ENCODE assay signal across 18 cellular contexts in the genomic region with DNA sequence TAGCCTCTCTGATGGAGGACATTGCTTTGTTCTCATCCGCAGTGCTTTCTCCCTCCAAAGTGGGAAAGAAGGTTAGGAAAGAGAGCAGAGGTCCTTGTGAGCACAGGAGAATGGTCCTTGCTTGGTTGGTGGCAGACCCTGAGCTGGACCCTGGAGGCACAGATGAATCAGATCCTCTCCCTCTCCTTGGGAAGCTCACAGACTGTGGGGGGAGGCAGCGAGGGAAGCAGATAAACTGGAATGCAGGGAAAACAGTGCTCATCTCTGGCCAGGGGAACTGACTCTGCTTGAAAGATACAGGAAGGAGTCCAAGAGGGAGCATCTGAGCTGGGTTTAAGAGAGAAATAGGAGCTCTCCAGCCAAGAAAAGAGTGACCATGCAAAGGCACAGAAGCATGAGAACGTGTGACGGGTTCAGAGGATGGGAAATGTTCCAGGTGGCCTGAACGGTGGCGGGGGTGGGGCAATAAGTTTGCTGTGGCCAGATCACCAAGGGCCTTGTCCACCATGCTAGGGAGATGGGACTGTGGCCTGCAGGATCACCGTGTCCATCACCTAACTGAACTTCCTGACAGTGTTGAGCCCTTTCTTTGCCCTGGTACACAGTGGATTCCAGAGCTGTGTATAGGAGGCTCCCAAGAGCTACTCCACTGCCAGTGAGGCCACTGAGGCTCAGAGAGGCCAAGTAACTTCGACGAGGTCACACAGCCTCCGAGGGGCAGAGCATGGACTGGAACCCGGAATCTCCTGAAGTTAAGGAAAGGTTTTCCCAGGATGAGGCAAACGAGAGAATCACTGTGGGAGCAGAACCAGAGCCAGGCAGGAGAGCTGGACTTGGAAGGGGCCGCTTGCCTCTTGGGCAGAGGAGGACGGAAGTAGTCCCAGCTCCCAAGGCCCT. TPM values are rescaled to one million over a fixed set of nuclear protein-coding genes. Genes with fewer than 3 reads are reported as not detected.
A peak's percentile ranks its signal among the peaks of the same experiment; 100 is the strongest.
DNase-seq lines count a peak whose midpoint lies in the region; ATAC-seq, FAIRE-seq and TF ChIP-seq lines count a peak whose summit lies in the region.
"Had no signal": no experiment of that assay in that cellular context is flagged by ENCODE, and none has a peak within 500 bp of the region (broad histone marks: within the 10 kb centered on the region; RNA-seq: fewer than 3 reads in every experiment).

No MANE protein-coding gene starts in this region.

- DNase-seq in IMR-90: peak; percentile 62
- no peak for DNase-seq in K562 (ENCODE audit: extremely low read depth in 1 of 4, low spot score in 3 of 4)
- DNase-seq in mesenchymal stem cell: peak; percentile 26
- no peak for DNase-seq in NCI-H2081 treated with DMSO at 0.1 percent for 48 hours (lab: John Stamatoyannopoulos, UW)
- no peak for DNase-seq in stimulated activated CD4-positive, alpha-beta T cell treated with anti-CD3 and anti-CD28 coated beads, Interleukin-4, amount 100 ng/mL, for 4 hours
- no peak for DNase-seq in NOMO-1 (lab: John Stamatoyannopoulos, UW; ENCODE audit: unreplicated experiment in 2 of 2)
- DNase-seq in NCI-H187 treated with DMSO at 0.1 percent for 48 hours (lab: John Stamatoyannopoulos, UW): no peak
- DNase-seq: activated CD4-positive, alpha-beta memory T cell treated with anti-CD3 and anti-CD28 coated beads, Interleukin-2, amount 10 ng/mL, durations not matched to agents 7 days and 5 days; activated T-cell treated with anti-CD3 and anti-CD28 coated beads, Interleukin-2, amount 50 U/mL, for 72 hours; CD8-positive, alpha-beta memory T cell; effector CD8-positive, alpha-beta T cell; heart right ventricle; NCI-H1436 treated with DMSO at 0.1 percent for 48 hours; upper lobe of right lung had no signal

- no peak for TF ChIP-seq RAD21 in IMR-90 (IDR thresholded peaks at IDR 0.05; ENCODE audit: low read length)
- no peak for TF ChIP-seq RAD21 in K562 (CRISPR knock-in tag; conservative IDR thresholded peaks at IDR 0.05 in 1 of 2, IDR thresholded peaks at IDR 0.05 in 1 of 2)

- no peak for TF ChIP-seq POLR2A in IMR-90 (IDR thresholded peaks at IDR 0.05; ENCODE audit: low read depth, low read length)
- no peak for TF ChIP-seq POLR2A in K562 (conservative IDR thresholded peaks at IDR 0.05)

- H3K9me3 ChIP-seq in BLaER1: no peaks in the 10 kb centered on the region
- no peaks in the 10 kb centered on the region for H3K9me3 ChIP-seq in IMR-90 (ENCODE audit: control insufficient read depth, insufficient read depth, low read length)
- H3K9me3 ChIP-seq in K562 (replicated peaks; ENCODE audit: control insufficient read depth, insufficient read depth, low read depth, low read length): no peaks in the 10 kb centered on the region
- H3K9me3 ChIP-seq in mesenchymal stem cell (ENCODE audit: control insufficient read depth, low read length): no peaks in the 10 kb centered on the region
- H3K9me3 ChIP-seq: heart right ventricle, upper lobe of right lung had no signal

- in situ Hi-C loops in IMR-90 (cut with MboI; ENCODE audit: low sequenced_read_pairs): no loop called here
- in situ Hi-C loops in K562 (cut with MboI): no loop called here

- intact Hi-C loops in IMR-90 (cut with micrococcal nuclease): loop anchor here (5.0 kb wide), 2 partner anchors 46 to 199 kb away; no protein-coding TSS in a partner anchor
- intact Hi-C loops in K562 (cut with micrococcal nuclease): no loop called here

- H3K18ac ChIP-seq in IMR-90 (ENCODE audit: low read depth, low read length) (peak overlapping the region; percentile 3), mesenchymal stem cell (ENCODE audit: low read depth in 1 of 2, low read length in 2 of 2) (no peak overlapping the region)

- no peak for FAIRE-seq in K562 (lab: Jason Lieb, UNC)

- peaks cover 32% of the 10 kb centered on the region for H3K4me1 ChIP-seq in BLaER1
- peaks cover 24% of the 10 kb centered on the region for H3K4me1 ChIP-seq in IMR-90 (ENCODE audit: control insufficient read depth, insufficient read depth, low read length)
- H3K4me1 ChIP-seq in K562 (replicated peaks in 1 of 2; ENCODE audit: control insufficient read depth in 2 of 2, insufficient read depth in 2 of 2, low read length in 2 of 2): peaks cover 2 to 16% of the 10 kb centered on the region in 2 experiments; a peak in 2 of 5 replicates
- H3K4me1 ChIP-seq in mesenchymal stem cell (ENCODE audit: control insufficient read depth, insufficient read depth, low read depth, low read length): peaks cover 71% of the 10 kb centered on the region
- H3K4me1 ChIP-seq: upper lobe of right lung had no signal

- H3K27me3 ChIP-seq in BLaER1 (no peaks in the 10 kb centered on the region), IMR-90 (ENCODE audit: control insufficient read depth, insufficient read depth, low read length) (no peaks in the 10 kb centered on the region), K562 (ENCODE audit: control insufficient read depth in 2 of 2, insufficient read depth in 2 of 2, low read length in 2 of 2) (peaks cover 54 to 98% of the 10 kb centered on the region in 2 experiments), mesenchymal stem cell (ENCODE audit: control insufficient read depth in 1 of 2, insufficient read depth in 1 of 2, low read length in 2 of 2) (peaks cover 0 to 96% of the 10 kb centered on the region in 2 experiments)

- peak overlapping the region; percentile 90 for H2BK120ac ChIP-seq in IMR-90 (ENCODE audit: low read depth, low read length)
- no peak overlapping the region for H2BK120ac ChIP-seq in mesenchymal stem cell (ENCODE audit: low read depth, low read length)

- no peak overlapping the region for H2BK5ac ChIP-seq in IMR-90 (ENCODE audit: low read depth, low read length, poor library complexity, severe bottlenecking)
- peak overlapping the region; percentile 14 for H2BK5ac ChIP-seq in mesenchymal stem cell (ENCODE audit: low read depth, low read length, poor library complexity, severe bottlenecking)

- H3K4ac ChIP-seq in IMR-90 (ENCODE audit: low read depth, low read length) (peak overlapping the region; percentile 81), mesenchymal stem cell (ENCODE audit: low read depth in 1 of 2, low read length in 2 of 2) (no peak overlapping the region)

- TF ChIP-seq EP300 in K562 (IDR thresholded peaks at IDR 0.05; ENCODE audit: low read length): no peak

- no peak overlapping the region for H2BK12ac ChIP-seq in mesenchymal stem cell (ENCODE audit: low read length in 2 of 2)

- H3K79me1 ChIP-seq in IMR-90 (ENCODE audit: low read depth in 1 of 2, low read length in 2 of 2): peaks cover 0 to 55% of the 10 kb centered on the region in 2 experiments; a peak in 3 of 4 replicates
- H3K79me1 ChIP-seq in mesenchymal stem cell (replicated peaks; ENCODE audit: low read length, poor library complexity, severe bottlenecking): peaks cover 27% of the 10 kb centered on the region

- H3K4me3 ChIP-seq in BLaER1: no peak overlapping the region
- H3K4me3 ChIP-seq in IMR-90 (ENCODE audit: insufficient read depth, low read depth, low read length): no peak overlapping the region
- H3K4me3 ChIP-seq in K562: no peak overlapping the region
- H3K4me3 ChIP-seq in mesenchymal stem cell (ENCODE audit: insufficient read depth in 1 of 2, low read depth in 1 of 2, low read length in 2 of 2): no peak overlapping the region
- H3K4me3 ChIP-seq: heart right ventricle, upper lobe of right lung had no signal

- H3K14ac ChIP-seq in IMR-90 (replicated peaks; ENCODE audit: low read depth, low read length): peak overlapping the region; percentile 87
- peak overlapping the region in 1 of 2 experiments; percentile 19 for H3K14ac ChIP-seq in mesenchymal stem cell (ENCODE audit: low read length in 2 of 2)

- H3K79me2 ChIP-seq in K562 (ENCODE audit: control insufficient read depth, insufficient read depth, low read length): no peaks in the 10 kb centered on the region

- H3K27ac ChIP-seq in BLaER1 (no peak overlapping the region), IMR-90 (ENCODE audit: insufficient read depth, low read length) (peak overlapping the region; percentile 0; the same call in 1 of the 2 replicates), K562 (ENCODE audit: extremely low read depth, low read depth, low read length) (no peak overlapping the region), mesenchymal stem cell (ENCODE audit: low read length, poor library complexity, severe bottlenecking) (peak overlapping the region; percentile 90)
- H3K27ac ChIP-seq: heart right ventricle, RWPE1, upper lobe of right lung, VCaP had no signal

- WGBS in IMR-90 (ENCODE audit: extremely low coverage in 2 of 2, insufficient read length in 1 of 2), 2 experiments: 83% methylated on average over 4 of the region's 14 CpGs; no CpG with 5 or more reads in 1 of the 2 experiments
- 2% methylated on average over 14 of the region's 14 CpGs for whole genome bisulfite sequencing in K562 (ENCODE audit: insufficient coverage, low coverage, missing lambda C conversion rate)
- 82% methylated on average over 13 of the region's 14 CpGs for WGBS in mesenchymal stem cell

- H2BK20ac ChIP-seq in IMR-90 (ENCODE audit: low read depth, low read length): peak overlapping the region; percentile 45

- peak overlapping the region; percentile 48 for H2AFZ ChIP-seq in IMR-90 (replicated peaks; ENCODE audit: low read length, poor library complexity)
- H2AFZ ChIP-seq in K562 (ENCODE audit: low read depth, low read length): no peak overlapping the region
- no peak overlapping the region for H2AFZ ChIP-seq in mesenchymal stem cell (ENCODE audit: low read depth, low read length)

- H3K4me2 ChIP-seq in BLaER1 (peak overlapping the region; percentile 58), IMR-90 (ENCODE audit: low read depth, low read length) (peak overlapping the region; percentile 4; the same call in 1 of the 2 replicates), K562 (ENCODE audit: insufficient read depth, low read length) (no peak overlapping the region), mesenchymal stem cell (ENCODE audit: low read length, poor library complexity, severe bottlenecking) (peak overlapping the region; percentile 68)

- CTCF ChIA-PET in IMR-90 (lab: Yijun Ruan, JAX) (interaction anchor here (0.7 kb wide), 1 partner anchor 394 kb away, joined by 3 read pairs; no protein-coding TSS in a partner anchor), K562 (lab: Yijun Ruan, JAX; ENCODE audit: low intra/inter-chr PET ratio) (no interaction called here)

- dilution Hi-C loops in IMR-90 (cut with HindIII; ENCODE audit: low sequenced_read_pairs, unreplicated experiment): no loop called here

- no peaks in the 10 kb centered on the region for H4K20me1 ChIP-seq in BLaER1
- H4K20me1 ChIP-seq in IMR-90 (ENCODE audit: insufficient read depth, low read length): peaks cover 31% of the 10 kb centered on the region
- H4K20me1 ChIP-seq in K562 (replicated peaks; ENCODE audit: control insufficient read depth, insufficient read depth, low read length): peaks cover 33% of the 10 kb centered on the region

- peaks cover 24% of the 10 kb centered on the region for H3K9me1 ChIP-seq in IMR-90 (ENCODE audit: insufficient read depth, low read length)
- H3K9me1 ChIP-seq in K562 (ENCODE audit: control insufficient read depth, insufficient read depth, low read length): no peaks in the 10 kb centered on the region

- H2BK15ac ChIP-seq in IMR-90 (ENCODE audit: low read depth, low read length) (peak overlapping the region; percentile 30; the same call in 1 of the 3 replicates), mesenchymal stem cell (ENCODE audit: low read depth, poor library complexity, severe bottlenecking) (no peak overlapping the region)

- BruUV-seq in IMR-90 (replicated peaks; lab: Mats Ljungman, UMichigan) (no TSS peak), K562 (replicated peaks; lab: Mats Ljungman, UMichigan) (no TSS peak)

- peak; percentile 55 for ATAC-seq in IMR-90 (ENCODE audit: low read depth)
- no peak for ATAC-seq in K562
- ATAC-seq: activated T-cell treated with anti-CD3 and anti-CD28 coated beads, Interleukin-2, amount 50 U/mL, for 72 hours; heart right ventricle; upper lobe of right lung had no signal

- peak overlapping the region; percentile 89 for H4K91ac ChIP-seq in IMR-90 (ENCODE audit: insufficient read depth, low read depth, low read length)
- no peak overlapping the region for H4K91ac ChIP-seq in mesenchymal stem cell (ENCODE audit: low read length)

- H3K9ac ChIP-seq in BLaER1 (no peak overlapping the region), IMR-90 (ENCODE audit: low read depth, low read length) (no peak overlapping the region), K562 (ENCODE audit: insufficient read depth in 1 of 2, low read depth in 2 of 2, low read length in 2 of 2) (no peak overlapping the region), mesenchymal stem cell (ENCODE audit: low read length) (no peak overlapping the region)

- H4K5ac ChIP-seq in IMR-90 (ENCODE audit: low read depth, low read length): no peak overlapping the region

- H4K8ac ChIP-seq in IMR-90 (ENCODE audit: low read depth in 2 of 2, low read length in 2 of 2): peak overlapping the region; percentile 37 to 52; a peak in 2 of 4 replicates
- H4K8ac ChIP-seq in mesenchymal stem cell (ENCODE audit: low read length): no peak overlapping the region

- H3K56ac ChIP-seq in IMR-90 (ENCODE audit: extremely low read depth, insufficient read depth, low read length): peak overlapping the region; percentile 28; the same call in 1 of the 2 replicates

- POLR2A ChIA-PET in IMR-90 (lab: Charles Lee; ENCODE audit: unreplicated experiment) (no interaction called here), K562 (lab: Yijun Ruan, JAX) (interaction anchor here (1.3 kb wide), 2 partner anchors 9 to 13 kb away, joined by 3 to 4 read pairs; no protein-coding TSS in a partner anchor)

- H3K23ac ChIP-seq in IMR-90 (ENCODE audit: low read depth, low read length) (peak overlapping the region; percentile 35; the same call in 1 of the 2 replicates), mesenchymal stem cell (ENCODE audit: low read length in 2 of 2) (no peak overlapping the region)

- no peak for TF ChIP-seq CTCF in IMR-90 (conservative IDR thresholded peaks at IDR 0.05; ENCODE audit: low read depth, low read length)
- no peak for TF ChIP-seq CTCF in K562 (IDR thresholded peaks at IDR 0.05 in 2 of 3, conservative IDR thresholded peaks at IDR 0.05 in 1 of 3; ENCODE audit: insufficient read depth in 2 of 3, low read depth in 1 of 3, low read length in 3 of 3)

- peak overlapping the region; percentile 42 for H2AK9ac ChIP-seq in IMR-90 (replicated peaks; ENCODE audit: low read depth, low read length, poor library complexity)

- H3K36me3 ChIP-seq in BLaER1: no peaks in the 10 kb centered on the region
- no peaks in the 10 kb centered on the region for H3K36me3 ChIP-seq in IMR-90 (ENCODE audit: control insufficient read depth, insufficient read depth, low read length)
- no peaks in the 10 kb centered on the region for H3K36me3 ChIP-seq in K562 (ENCODE audit: control insufficient read depth, insufficient read depth, low read length)
- peaks cover 0 to 6% of the 10 kb centered on the region in 2 experiments for H3K36me3 ChIP-seq in mesenchymal stem cell (ENCODE audit: control insufficient read depth in 1 of 2, insufficient read depth in 2 of 2, low read depth in 1 of 2, low read length in 2 of 2)
- H3K36me3 ChIP-seq: heart right ventricle, upper lobe of right lung had no signal

- H2AK5ac ChIP-seq in IMR-90 (ENCODE audit: low read depth, low read length) (peak overlapping the region; percentile 88), mesenchymal stem cell (ENCODE audit: low read length, severe bottlenecking) (peak overlapping the region; percentile 63)

RNA-seq across cellular contexts. Expression of a gene that starts 52.3 kb away (rescaled TPM):
- 0.18 and 0.28 TPM in 2 replicates for total RNA-seq in IMR-90 (2012; rRNA removed)
- polyA plus RNA-seq in IMR-90 (2012; rRNA removed): 2.3 and 3.5 TPM in 2 replicates
- polyA plus RNA-seq in IMR-90 (2012; cell fraction: cytosol; rRNA removed): 1.5 and 3.3 TPM in 2 replicates
- polyA plus RNA-seq in IMR-90 (2012; cell fraction: nucleus; rRNA removed; ENCODE audit: low replicate concordance): 6.1 and 16.8 TPM in 2 replicates
- total RNA-seq in K562 (2011; cell fraction: chromatin; rRNA removed; ENCODE audit: low replicate concordance): not detected in 2 replicates
- total RNA-seq in K562 (2011; cell fraction: nucleolus; rRNA removed): not detected in 2 replicates
- total RNA-seq in K562 (2011; cell fraction: nucleoplasm; rRNA removed): not detected in 2 replicates
- not detected in 2 replicates for total RNA-seq in K562 (2014; rRNA removed)
- total RNA-seq in K562 (2014; rRNA removed; fragmentation: Illumina TruSeq; extraction: Trizol): not detected in 2 replicates
- total RNA-seq in K562 (2015; rRNA removed; fragmentation: Illumina TruSeq; extraction: Trizol): not detected in 2 replicates
- not detected in 2 replicates for total RNA-seq in K562 (2021)
- not detected in 2 replicates for polyA plus RNA-seq in K562 (2011; rRNA removed)
- polyA plus RNA-seq in K562 (2011; cell fraction: cytosol; rRNA removed): not detected in 2 replicates
- polyA plus RNA-seq in K562 (2011; cell fraction: nucleus; rRNA removed): not detected in 2 replicates
- polyA plus RNA-seq in K562 (2012): 0.24 TPM in 1 of 2 replicates, not detected in the other
- polyA plus RNA-seq in K562 (2014; fragmentation: Illumina TruSeq; extraction: Trizol): not detected in 2 replicates
- not detected for polyA plus RNA-seq in K562 (2014; fragmentation: Nextera tagmentation; extraction: Ambion mirVana)
- not detected in 2 replicates for polyA plus RNA-seq in K562 (2014; rRNA removed)
- polyA minus RNA-seq in K562 (2011; rRNA and poly(A)+ RNA removed): not detected in 2 replicates
- not detected in 2 replicates for polyA minus RNA-seq in K562 (2011; cell fraction: cytosol; rRNA and poly(A)+ RNA removed)
- not detected in 2 replicates for polyA minus RNA-seq in K562 (2011; cell fraction: nucleus; rRNA and poly(A)+ RNA removed)
- 0.29 TPM for polyA plus RNA-seq in mesenchymal stem cell (2013, experiment 1 of 2)
- 0.29 TPM for polyA plus RNA-seq in mesenchymal stem cell (2013, experiment 2 of 2)
- total RNA-seq: activated CD4-positive, alpha-beta memory T cell treated with anti-CD3 and anti-CD28 coated beads, Interleukin-2, amount 10 ng/mL, durations not matched to agents 7 days and 5 days; activated T-cell treated with anti-CD3 and anti-CD28 coated beads, Interleukin-2, amount 50 U/mL, for 72 hours; CD8-positive, alpha-beta memory T cell; neural crest cell had no signal

Comparison
In these comparisons a context has a peak if more than half of its experiments do, and no peak if none do; other contexts are left out.
1. H3K27ac ChIP-seq: peak in IMR-90 (single experiment) and mesenchymal stem cell (single experiment); none in BLaER1 (single experiment) and K562 (single experiment).
2. DNase-seq: peak in IMR-90 (single experiment) and mesenchymal stem cell (single experiment); none in K562 (0 of 4), NCI-H2081 treated with DMSO at 0.1 percent for 48 hours (single experiment), stimulated activated CD4-positive, alpha-beta T cell treated with anti-CD3 and anti-CD28 coated beads, Interleukin-4, amount 100 ng/mL, for 4 hours (0 of 2), NOMO-1 (0 of 2) and NCI-H187 treated with DMSO at 0.1 percent for 48 hours (single experiment).